Comparison of ENCODE assay signal across 16 cellular contexts in genomic region chr14:96086032-96086431, GRCh38. TPM values are rescaled to one million over a fixed set of nuclear protein-coding genes. Genes with fewer than 3 reads are reported as not detected.
DNase-seq lines count a peak whose midpoint lies in the region; ATAC-seq and TF ChIP-seq lines count a peak whose summit lies in the region.
"Had no signal": no experiment of that assay in that cellular context is flagged by ENCODE, and none has a peak within 500 bp of the region (broad histone marks: within the 10 kb centered on the region; RNA-seq: fewer than 3 reads in every experiment).

No MANE protein-coding gene starts in this region.

- no peak overlapping the region for H4K8ac ChIP-seq in mesendoderm (ENCODE audit: low read depth, low read length)

- H3K9me3 ChIP-seq in tibial nerve: no peaks in the 10 kb centered on the region
- no peaks in the 10 kb centered on the region for H3K9me3 ChIP-seq in left ventricle myocardium inferior (replicated peaks)
- H3K9me3 ChIP-seq: prostate gland, testis had no signal

- no peaks in the 10 kb centered on the region for H3K4me1 ChIP-seq in mesendoderm (ENCODE audit: control insufficient read depth, low read depth, low read length)
- peaks cover 0 to 14% (median 0%) of the 10 kb centered on the region in 4 donors for H3K4me1 ChIP-seq in tibial nerve
- peaks cover 12% of the 10 kb centered on the region for H3K4me1 ChIP-seq in left ventricle myocardium inferior
- H3K4me1 ChIP-seq: prostate gland, testis had no signal

- no peak for TF ChIP-seq POLR2A in tibial nerve (IDR thresholded peaks at IDR 0.05)

- H3K4me3 ChIP-seq in mesendoderm (ENCODE audit: low read length) (no peak overlapping the region), tibial nerve (no peak overlapping the region), left ventricle myocardium inferior (no peak overlapping the region)
- H3K4me3 ChIP-seq: prostate gland, testis had no signal

- H3K4me1 Mint-ChIP-seq in chondrocyte (ENCODE audit: low read depth): peaks cover 55% of the 10 kb centered on the region
- H3K4me1 Mint-ChIP-seq: CD14-positive monocyte, memory B cell had no signal

- H3K27ac ChIP-seq in mesendoderm (ENCODE audit: low read depth, low read length) (no peak overlapping the region), tibial nerve (no peak overlapping the region), left ventricle myocardium inferior (replicated peaks) (no peak overlapping the region)
- H3K27ac ChIP-seq: prostate gland, testis had no signal

- TF ChIP-seq EP300 in tibial nerve (IDR thresholded peaks at IDR 0.05): no peak

- no peak overlapping the region for H3K4me3 Mint-ChIP-seq in chondrocyte (ENCODE audit: unreplicated experiment)
- H3K4me3 Mint-ChIP-seq: activated T-helper 1 cell treated with anti-CD3 and anti-CD28 coated beads, Interleukin-12 subunit alpha, Interleukin-12 subunit beta, Interleukin-2, Interleukin-4 antibody, amounts not matched to agents 30 ng/mL and 10 ng/mL and 1 ng/mL, durations not matched to agents 14 hours and 24 hours and 36 hours; CD14-positive monocyte; memory B cell; WTC11 had no signal

- POLR2A ChIA-PET in HEK293T (lab: Yijun Ruan, JAX): no interaction called here

- whole genome bisulfite sequencing in mesendoderm (ENCODE audit: extremely low coverage, insufficient coverage, low lambda C conversion rate): no CpG with 5 or more reads among the region's 3 CpGs
- WGBS in tibial nerve, 2 donors: 46 to 53% methylated on average over 3 of the region's 3 CpGs

- no peaks in the 10 kb centered on the region for H3K79me2 ChIP-seq in mesendoderm (ENCODE audit: control insufficient read depth, insufficient read depth, low read length)

- H3K23ac ChIP-seq in mesendoderm (ENCODE audit: low read length): no peak overlapping the region

- H2BK15ac ChIP-seq in mesendoderm (replicated peaks; ENCODE audit: low read depth): no peak overlapping the region

- no peaks in the 10 kb centered on the region for H3K79me1 ChIP-seq in mesendoderm (ENCODE audit: low read length)

- no peaks in the 10 kb centered on the region for H3K9me3 Mint-ChIP-seq in chondrocyte (ENCODE audit: low read depth)
- H3K9me3 Mint-ChIP-seq: activated T-helper 1 cell treated with anti-CD3 and anti-CD28 coated beads, Interleukin-12 subunit alpha, Interleukin-12 subunit beta, Interleukin-2, Interleukin-4 antibody, amounts not matched to agents 30 ng/mL and 10 ng/mL and 1 ng/mL, durations not matched to agents 14 hours and 24 hours and 36 hours; CD14-positive monocyte; memory B cell had no signal

- H3K27me3 Mint-ChIP-seq in chondrocyte (ENCODE audit: low read depth): no peaks in the 10 kb centered on the region
- H3K27me3 Mint-ChIP-seq: memory B cell had no signal

- H3K4me2 ChIP-seq in mesendoderm (ENCODE audit: low read length): no peak overlapping the region

- peaks cover 20% of the 10 kb centered on the region for H3K36me3 Mint-ChIP-seq in chondrocyte (ENCODE audit: low read depth)
- H3K36me3 Mint-ChIP-seq: CD14-positive monocyte, memory B cell had no signal

- no peak overlapping the region for H3K4ac ChIP-seq in mesendoderm (ENCODE audit: low read depth, low read length)

- intact Hi-C loops in left ventricle myocardium inferior (cut with micrococcal nuclease): no loop called here

- TF ChIP-seq CTCF in chondrocyte (IDR thresholded peaks at IDR 0.05) (no peak), tibial nerve (IDR thresholded peaks at IDR 0.05) (no peak), left ventricle myocardium inferior (IDR thresholded peaks at IDR 0.05; ENCODE audit: borderline replicate concordance) (no peak)

- no peak for ATAC-seq in GM19328 (IDR thresholded peaks at IDR 0.05; ENCODE audit: unreplicated experiment)
- ATAC-seq: WTC11 had no signal

- peaks cover 1% of the 10 kb centered on the region for H3K36me3 ChIP-seq in mesendoderm (ENCODE audit: control insufficient read depth, insufficient read depth, low read length)
- peaks cover 0 to 36% (median 0%) of the 10 kb centered on the region in 3 donors for H3K36me3 ChIP-seq in tibial nerve
- H3K36me3 ChIP-seq in left ventricle myocardium inferior: peaks cover 4% of the 10 kb centered on the region
- H3K36me3 ChIP-seq: prostate gland had no signal

- H2BK5ac ChIP-seq in mesendoderm (ENCODE audit: low read length): no peak overlapping the region

- H3K27me3 ChIP-seq in mesendoderm (ENCODE audit: insufficient read depth, low read length, poor library complexity) (no peaks in the 10 kb centered on the region), tibial nerve (no peaks in the 10 kb centered on the region), left ventricle myocardium inferior (ENCODE audit: low read depth) (peaks cover 73% of the 10 kb centered on the region)
- H3K27me3 ChIP-seq: testis had no signal

- H2AK5ac ChIP-seq in mesendoderm (ENCODE audit: low read length): no peak overlapping the region

- no peak overlapping the region for H3K56ac ChIP-seq in mesendoderm (ENCODE audit: low read length)

- H3K9ac ChIP-seq in mesendoderm (ENCODE audit: low read length): no peak overlapping the region

- H3K27ac Mint-ChIP-seq in chondrocyte (ENCODE audit: unreplicated experiment): peak overlapping the region; percentile 68
- H3K27ac Mint-ChIP-seq: activated T-helper 1 cell treated with anti-CD3 and anti-CD28 coated beads, Interleukin-12 subunit alpha, Interleukin-12 subunit beta, Interleukin-2, Interleukin-4 antibody, amounts not matched to agents 30 ng/mL and 10 ng/mL and 1 ng/mL, durations not matched to agents 14 hours and 24 hours and 36 hours; CD14-positive monocyte; memory B cell; WTC11 had no signal

- H2BK120ac ChIP-seq in mesendoderm (ENCODE audit: low read depth, low read length): no peak overlapping the region

- CTCF ChIA-PET in HEK293T (lab: Yijun Ruan, JAX): interaction anchor here (0.6 to 1.4 kb wide), 2 partner anchors 15 to 88 kb away, joined by 3 to 5 read pairs; no protein-coding TSS in a partner anchor

- peak; percentile 80 for DNase-seq in AG20443 (ENCODE audit: low spot score)
- DNase-seq in LHCN-M2 (ENCODE audit: low read depth): peak; percentile 84
- peak; percentile 24 for DNase-seq in chondrocyte (ENCODE audit: low spot score)
- DNase-seq in mesendoderm: peak; percentile 55
- DNase-seq in tibial nerve (ENCODE audit: low spot score in 2 of 2): no peak
- DNase-seq in HEK293T (ENCODE audit: extremely low spot score): no peak
- DNase-seq in left ventricle myocardium inferior: no peak
- DNase-seq: NCI-H2227 treated with DMSO at 0.1 percent for 48 hours, Right ventricle myocardium superior, testis had no signal

- H4K5ac ChIP-seq in mesendoderm (ENCODE audit: low read length): no peak overlapping the region

- no peak overlapping the region for H3K18ac ChIP-seq in mesendoderm (ENCODE audit: low read length)

TF ChIP-seq in HEK293T, 16 proteins besides CTCF, POLR2A, EP300 and RAD21:
- TF ChIP-seq L3MBTL2 (conservative IDR thresholded peaks at IDR 0.05): no peak
- no peak for TF ChIP-seq NFRKB (IDR thresholded peaks at IDR 0.05)
- TF ChIP-seq ZNF384 (IDR thresholded peaks at IDR 0.05): no peak
- no peak for TF ChIP-seq BHLHE40 (IDR thresholded peaks at IDR 0.05; ENCODE audit: borderline replicate concordance)
- TF ChIP-seq LEF1 (IDR thresholded peaks at IDR 0.05; ENCODE audit: borderline replicate concordance): no peak
- TF ChIP-seq ARNT (IDR thresholded peaks at IDR 0.05): no peak
- no peak for TF ChIP-seq PKNOX1 (IDR thresholded peaks at IDR 0.05)
- no peak for TF ChIP-seq CTBP1 (IDR thresholded peaks at IDR 0.05; ENCODE audit: borderline replicate concordance)
- TF ChIP-seq FOXM1 (IDR thresholded peaks at IDR 0.05; ENCODE audit: borderline replicate concordance): no peak
- no peak for TF ChIP-seq FOXA1 (IDR thresholded peaks at IDR 0.05)
- TF ChIP-seq TARDBP (IDR thresholded peaks at IDR 0.05): no peak
- no peak for TF ChIP-seq FOXK2 (IDR thresholded peaks at IDR 0.05)
- no peak for TF ChIP-seq ELF4 (IDR thresholded peaks at IDR 0.05)
- no peak for TF ChIP-seq HDGF (IDR thresholded peaks at IDR 0.05; ENCODE audit: borderline replicate concordance)
- TF ChIP-seq SP1 (IDR thresholded peaks at IDR 0.05): no peak
- no peak for TF ChIP-seq SUZ12 (IDR thresholded peaks at IDR 0.05)

RNA-seq across cellular contexts. Expression of gene C14orf132, which starts 46.9 kb away (rescaled TPM):
- total RNA-seq in LHCN-M2 (2014; rRNA removed): 7.9 and 8.1 TPM in 2 replicates
- polyA plus RNA-seq in LHCN-M2 (2012): 9.1 TPM
- total RNA-seq in chondrocyte: 33.0 to 99.3 TPM (median 33.2 TPM) in 3 replicates
- polyA plus RNA-seq in mesendoderm (2013, experiment 1 of 2): 18.8 TPM
- polyA plus RNA-seq in mesendoderm (2013, experiment 2 of 2): 18.0 TPM
- 10 to 100 TPM in 3 of 4 donors, 1 to 10 TPM in 1; 7.8 to 16.9 (median 15.0) TPM for total RNA-seq in tibial nerve
- total RNA-seq in left ventricle myocardium inferior: 4.8 TPM
- polyA plus RNA-seq: CD14-positive monocyte had no signal

Comparison
In these comparisons a context has a peak if more than half of its experiments do, and no peak if none do; other contexts are left out.
1. DNase-seq: peak in AG20443 (single experiment), LHCN-M2 (single experiment), chondrocyte (single experiment) and mesendoderm (single experiment); none in tibial nerve (0 of 2), HEK293T (single experiment) and left ventricle myocardium inferior (single experiment).